Comparison of ENCODE assay signal across 9 cellular contexts in genomic region chr12:53508534-53509199, GRCh38. TPM values are rescaled to one million over a fixed set of nuclear protein-coding genes. Genes with fewer than 3 reads are reported as not detected.
DNase-seq lines count a peak whose midpoint lies in the region; ATAC-seq and TF ChIP-seq lines count a peak whose summit lies in the region.
"Had no signal": no experiment of that assay in that cellular context is flagged by ENCODE, and none has a peak within 500 bp of the region (broad histone marks: within the 10 kb centered on the region; RNA-seq: fewer than 3 reads in every experiment).

No MANE protein-coding gene starts in this region.

- H3K4me1 Mint-ChIP-seq in activated CD4-positive, alpha-beta T cell treated with anti-CD3 and anti-CD28 coated beads, Interleukin-2, amount 10 ng/mL, durations not matched to agents 24 days and 14 days: peaks cover 10% of the 10 kb centered on the region

- H3K4me3 ChIP-seq in right lobe of liver: no peak overlapping the region
- H3K4me3 ChIP-seq: SK-N-MC had no signal

- H3K9me3 Mint-ChIP-seq in activated CD4-positive, alpha-beta T cell treated with anti-CD3 and anti-CD28 coated beads, Interleukin-2, amount 10 ng/mL, durations not matched to agents 24 days and 14 days: no peaks in the 10 kb centered on the region

- no peaks in the 10 kb centered on the region for H3K9me3 ChIP-seq in right lobe of liver

- intact Hi-C loops in activated CD4-positive, alpha-beta T cell treated with anti-CD3 and anti-CD28 coated beads, Interleukin-2, amount 10 ng/mL, durations not matched to agents 24 days and 14 days (cut with micrococcal nuclease): loop anchor here (1.0 to 2.0 kb wide), 3 partner anchors 87 to 184 kb away; no protein-coding TSS in a partner anchor
- intact Hi-C loops in right lobe of liver (cut with DNase I): loop anchor here in 1 of 2 donors (10.0 kb wide), 1 partner anchor 184 kb away; the partner anchor contains the start of gene AAAS

- ATAC-seq in GM19351 (IDR thresholded peaks at IDR 0.05; ENCODE audit: unreplicated experiment) (peak; percentile 90), HG03520 (IDR thresholded peaks at IDR 0.05; ENCODE audit: unreplicated experiment) (peak; percentile 81), right lobe of liver (peak; percentile 89 to 93 (median 90))

- H3K27ac ChIP-seq in C4-2B (no peak overlapping the region), cingulate gyrus (ENCODE audit: low read depth, low read length) (peak overlapping the region; percentile 56), right lobe of liver (no peak overlapping the region)
- H3K27ac ChIP-seq: SK-N-MC had no signal

- H3K27me3 Mint-ChIP-seq in activated CD4-positive, alpha-beta T cell treated with anti-CD3 and anti-CD28 coated beads, Interleukin-2, amount 10 ng/mL, durations not matched to agents 24 days and 14 days: no peaks in the 10 kb centered on the region

- TF ChIP-seq POLR2A in right lobe of liver (IDR thresholded peaks at IDR 0.05): no peak

- no peaks in the 10 kb centered on the region for H3K27me3 ChIP-seq in right lobe of liver

- H3K4me1 ChIP-seq in right lobe of liver: peaks cover 0 to 6% (median 0%) of the 10 kb centered on the region in 4 donors

- H3K36me3 ChIP-seq in right lobe of liver: peaks cover 0 to 32% (median 9%) of the 10 kb centered on the region in 4 donors

- WGBS in right lobe of liver (ENCODE audit: insufficient coverage, low coverage, low lambda C conversion rate, missing lambda C conversion rate): 0% methylated on average over 4 of the region's 7 CpGs

- H3K4me3 Mint-ChIP-seq in activated CD4-positive, alpha-beta T cell treated with anti-CD3 and anti-CD28 coated beads, Interleukin-2, amount 10 ng/mL, durations not matched to agents 24 days and 14 days: no peak overlapping the region

- H3K27ac Mint-ChIP-seq in activated CD4-positive, alpha-beta T cell treated with anti-CD3 and anti-CD28 coated beads, Interleukin-2, amount 10 ng/mL, durations not matched to agents 24 days and 14 days: peak overlapping the region; percentile 46

- peak; percentile 87 for DNase-seq in NCI-H69 (lab: John Stamatoyannopoulos, UW)
- DNase-seq in activated CD4-positive, alpha-beta T cell treated with anti-CD3 and anti-CD28 coated beads, Interleukin-2, amount 10 ng/mL, durations not matched to agents 24 days and 14 days: peak; percentile 96
- DNase-seq in right lobe of liver: peak; percentile 77 to 81 (median 80)
- peak; percentile 49 for DNase-seq in stimulated activated CD8-positive, alpha-beta memory T cell treated with anti-CD3 and anti-CD28 coated beads, Interleukin-12 subunit alpha, Interleukin-12 subunit beta, amount 100 ng/mL, for 24 hours (ENCODE audit: extremely low read depth)

- peaks cover 15% of the 10 kb centered on the region for H3K36me3 Mint-ChIP-seq in activated CD4-positive, alpha-beta T cell treated with anti-CD3 and anti-CD28 coated beads, Interleukin-2, amount 10 ng/mL, durations not matched to agents 24 days and 14 days (ENCODE audit: low read depth)

- TF ChIP-seq CTCF in C4-2B (conservative IDR thresholded peaks at IDR 0.05) (peak; percentile 97), right lobe of liver (IDR thresholded peaks at IDR 0.05) (peak; percentile 85 to 93 (median 90))

RNA-seq across cellular contexts. Expression of gene NPFF, which starts 1.4 kb away (rescaled TPM):
- total RNA-seq in activated CD4-positive, alpha-beta T cell treated with anti-CD3 and anti-CD28 coated beads, Interleukin-2, amount 10 ng/mL, durations not matched to agents 24 days and 14 days: 0.57 TPM in 1 of 2 replicates, not detected in the other
- total RNA-seq in right lobe of liver: not detected

RNA-seq across cellular contexts. Expression of gene TARBP2, which starts 7.6 kb away (rescaled TPM):
- 49.7 and 52.2 TPM in 2 replicates for total RNA-seq in activated CD4-positive, alpha-beta T cell treated with anti-CD3 and anti-CD28 coated beads, Interleukin-2, amount 10 ng/mL, durations not matched to agents 24 days and 14 days
- 10 to 100 TPM; 15.1 to 20.8 (median 17.8) TPM for total RNA-seq in right lobe of liver

RNA-seq across cellular contexts. Expression of gene MAP3K12, which starts 9.4 kb away (rescaled TPM):
- 13.5 and 15.3 TPM in 2 replicates for total RNA-seq in activated CD4-positive, alpha-beta T cell treated with anti-CD3 and anti-CD28 coated beads, Interleukin-2, amount 10 ng/mL, durations not matched to agents 24 days and 14 days
- total RNA-seq in right lobe of liver: 1 to 10 TPM in 4 of 6 experiments, under 1 TPM in 2; 0.68 to 2.9 (median 1.5) TPM

RNA-seq across cellular contexts. Expression of gene PCBP2, which starts 56.8 kb away (rescaled TPM):
- total RNA-seq in activated CD4-positive, alpha-beta T cell treated with anti-CD3 and anti-CD28 coated beads, Interleukin-2, amount 10 ng/mL, durations not matched to agents 24 days and 14 days: 942 and 960 TPM in 2 replicates
- 100 to 1,000 TPM; 254 to 463 (median 347) TPM for total RNA-seq in right lobe of liver
